In genomic region chr9:123070210-123070609, GRCh38 we compare ENCODE assay signal across 22 cellular contexts. TPM values are rescaled to one million over a fixed set of nuclear protein-coding genes. Genes with fewer than 3 reads are reported as not detected.
DNase-seq lines count a peak whose midpoint lies in the region; ATAC-seq and TF ChIP-seq lines count a peak whose summit lies in the region.
"Had no signal": no experiment of that assay in that cellular context is flagged by ENCODE, and none has a peak within 500 bp of the region (broad histone marks: within the 10 kb centered on the region; RNA-seq: fewer than 3 reads in every experiment).

No MANE protein-coding gene starts in this region.

- H4K20me1 ChIP-seq in IMR-90 (ENCODE audit: insufficient read depth, low read length) (peaks cover 4% of the 10 kb centered on the region; the same call in 1 of the 2 replicates), OCI-LY7 (ENCODE audit: insufficient read depth, low read length) (no peaks in the 10 kb centered on the region), GM23338 (replicated peaks; ENCODE audit: insufficient read depth) (no peaks in the 10 kb centered on the region; the same call in 1 of the 2 replicates)

- no peaks in the 10 kb centered on the region for H3F3A ChIP-seq in GM23338 (replicated peaks; ENCODE audit: low read depth)

- H3K4me3 ChIP-seq in IMR-90 (ENCODE audit: insufficient read depth, low read depth, low read length) (no peak overlapping the region), OCI-LY7 (ENCODE audit: low read depth, low read length, poor library complexity, severe bottlenecking) (no peak overlapping the region), GM23338 (no peak overlapping the region), BE2C (ENCODE audit: low read depth, low read length) (no peak overlapping the region)
- H3K4me3 ChIP-seq: PC-9 had no signal

- no peak for TF ChIP-seq CTCF in IMR-90 (conservative IDR thresholded peaks at IDR 0.05; ENCODE audit: low read depth, low read length)
- TF ChIP-seq CTCF in OCI-LY7 (conservative IDR thresholded peaks at IDR 0.05; ENCODE audit: low read length): no peak
- TF ChIP-seq CTCF in GM23338 (conservative IDR thresholded peaks at IDR 0.05; ENCODE audit: low read depth in 2 of 2): no peak
- no peak for TF ChIP-seq CTCF in BE2C (IDR thresholded peaks at IDR 0.05; ENCODE audit: low read depth, low read length)

- TF ChIP-seq POLR2A in IMR-90 (IDR thresholded peaks at IDR 0.05; ENCODE audit: low read depth, low read length): no peak

- ATAC-seq in IMR-90 (ENCODE audit: low read depth) (no peak), GM23338 (no peak)
- ATAC-seq in effector memory CD8-positive, alpha-beta T cell (replicated peaks): no peak
- ATAC-seq in stimulated activated naive CD8-positive, alpha-beta T cell treated with anti-CD3 and anti-CD28 coated beads, Interleukin-15, Interleukin-2, amounts not matched to agents 100 U/mL and 50 U/mL, for 24 hours: peak; percentile 81

- DNase-seq in activated naive CD4-positive, alpha-beta T cell treated with anti-CD3 and anti-CD28 coated beads for 36 hours: peak; percentile 11
- DNase-seq in activated naive CD4-positive, alpha-beta T cell treated with anti-CD3 and anti-CD28 coated beads, Interleukin-2, amount 10 ng/mL, durations not matched to agents 7 days and 5 days: no peak
- DNase-seq in IMR-90 (no peak), OCI-LY7 (ENCODE audit: low spot score) (no peak), GM23338 (ENCODE audit: low spot score) (no peak), BE2C (no peak)
- DNase-seq in effector memory CD8-positive, alpha-beta T cell: no peak
- no peak for DNase-seq in stimulated activated naive CD8-positive, alpha-beta T cell treated with anti-CD3 and anti-CD28 coated beads, Interleukin-15, Interleukin-2, amounts not matched to agents 100 U/mL and 50 U/mL, for 24 hours
- DNase-seq: C1 segment of cervical spinal cord; CD8-positive, alpha-beta memory T cell; DMS53; EL; H9; Karpas-422; NCI-H1048; NCI-H1436; NCI-H2029; NCI-H345; NCI-H524 treated with DMSO at 0.1 percent for 48 hours; PC-9; SIG-M5 had no signal

- intact Hi-C loops in activated naive CD4-positive, alpha-beta T cell treated with anti-CD3 and anti-CD28 coated beads for 36 hours (cut with micrococcal nuclease): no loop called here
- intact Hi-C loops in IMR-90 (cut with micrococcal nuclease) (no loop called here), OCI-LY7 (cut with micrococcal nuclease; ENCODE audit: unreplicated experiment) (no loop called here)

- peak overlapping the region; percentile 39; the same call in 1 of the 2 replicates for H4K5ac ChIP-seq in IMR-90 (ENCODE audit: low read depth, low read length)

- H3K4me2 ChIP-seq in IMR-90 (ENCODE audit: low read depth, low read length) (no peak overlapping the region), OCI-LY7 (ENCODE audit: low read length) (no peak overlapping the region), GM23338 (no peak overlapping the region)
- H3K4me2 ChIP-seq: PC-9 had no signal

- POLR2A ChIA-PET in IMR-90 (lab: Charles Lee; ENCODE audit: unreplicated experiment): no interaction called here
- POLR2A ChIA-PET in OCI-LY7 (lab: Charles Lee): no interaction called here

- H3K27me3 ChIP-seq in IMR-90 (ENCODE audit: control insufficient read depth, insufficient read depth, low read length) (no peaks in the 10 kb centered on the region), GM23338 (ENCODE audit: insufficient read depth) (no peaks in the 10 kb centered on the region), BE2C (no peaks in the 10 kb centered on the region)

- CTCF ChIA-PET in activated naive CD4-positive, alpha-beta T cell treated with anti-CD3 and anti-CD28 coated beads for 36 hours (lab: Charles Lee): no interaction called here
- CTCF ChIA-PET in activated naive CD4-positive, alpha-beta T cell treated with anti-CD3 and anti-CD28 coated beads, Interleukin-2, amount 10 ng/mL, durations not matched to agents 7 days and 5 days (lab: Charles Lee): interaction anchor here (1.0 kb wide), 1 partner anchor 23 kb away, joined by 3 read pairs; no protein-coding TSS in a partner anchor
- CTCF ChIA-PET in IMR-90 (lab: Yijun Ruan, JAX) (no interaction called here), OCI-LY7 (lab: Charles Lee; ENCODE audit: unreplicated experiment) (no interaction called here)

- H3K79me1 ChIP-seq in IMR-90 (ENCODE audit: low read depth in 1 of 2, low read length in 2 of 2): peaks cover 0 to 21% of the 10 kb centered on the region in 2 experiments; a peak in 2 of 4 replicates

- H3K4me1 ChIP-seq in IMR-90 (ENCODE audit: control insufficient read depth, insufficient read depth, low read length): peaks cover 12% of the 10 kb centered on the region
- peaks cover 11% of the 10 kb centered on the region for H3K4me1 ChIP-seq in OCI-LY7 (ENCODE audit: insufficient read depth, low read length, poor library complexity, severe bottlenecking)
- peaks cover 41% of the 10 kb centered on the region for H3K4me1 ChIP-seq in GM23338 (ENCODE audit: insufficient read depth)
- no peaks in the 10 kb centered on the region for H3K4me1 ChIP-seq in BE2C

- TF ChIP-seq RAD21 in IMR-90 (IDR thresholded peaks at IDR 0.05; ENCODE audit: low read length): no peak

- H2BK20ac ChIP-seq in IMR-90 (ENCODE audit: low read depth, low read length): peak overlapping the region; percentile 50

- H2AFZ ChIP-seq in IMR-90 (replicated peaks; ENCODE audit: low read length, poor library complexity) (no peak overlapping the region), OCI-LY7 (ENCODE audit: low read length) (no peak overlapping the region), GM23338 (no peak overlapping the region)
- H2AFZ ChIP-seq: PC-9 had no signal

- H3K23ac ChIP-seq in IMR-90 (ENCODE audit: low read depth, low read length): peak overlapping the region; percentile 8; the same call in 1 of the 2 replicates

- H2AK9ac ChIP-seq in IMR-90 (replicated peaks; ENCODE audit: low read depth, low read length, poor library complexity): no peak overlapping the region

- peak overlapping the region; percentile 43 to 55; a peak in 2 of 4 replicates for H4K8ac ChIP-seq in IMR-90 (ENCODE audit: low read depth in 2 of 2, low read length in 2 of 2)

- no peaks in the 10 kb centered on the region for H3K27me3 Mint-ChIP-seq in activated naive CD4-positive, alpha-beta T cell treated with anti-CD3 and anti-CD28 coated beads for 36 hours (ENCODE audit: low read depth)
- H3K27me3 Mint-ChIP-seq in activated naive CD4-positive, alpha-beta T cell treated with anti-CD3 and anti-CD28 coated beads, Interleukin-2, amount 10 ng/mL, durations not matched to agents 7 days and 5 days: no peaks in the 10 kb centered on the region
- no peaks in the 10 kb centered on the region for H3K27me3 Mint-ChIP-seq in effector memory CD8-positive, alpha-beta T cell
- H3K27me3 Mint-ChIP-seq in GM23338 (ENCODE audit: insufficient read depth, low read depth, poor library complexity): no peaks in the 10 kb centered on the region
- H3K27me3 Mint-ChIP-seq: CD8-positive, alpha-beta memory T cell had no signal

- H3K36me3 Mint-ChIP-seq in activated naive CD4-positive, alpha-beta T cell treated with anti-CD3 and anti-CD28 coated beads for 36 hours (ENCODE audit: low read depth): peaks cover 15% of the 10 kb centered on the region
- peaks cover 21% of the 10 kb centered on the region for H3K36me3 Mint-ChIP-seq in activated naive CD4-positive, alpha-beta T cell treated with anti-CD3 and anti-CD28 coated beads, Interleukin-2, amount 10 ng/mL, durations not matched to agents 7 days and 5 days
- peaks cover 39% of the 10 kb centered on the region for H3K36me3 Mint-ChIP-seq in effector memory CD8-positive, alpha-beta T cell (ENCODE audit: insufficient read depth)
- peaks cover 38% of the 10 kb centered on the region for H3K36me3 Mint-ChIP-seq in GM23338 (ENCODE audit: low read depth)

- H3K9me3 ChIP-seq in IMR-90 (ENCODE audit: control insufficient read depth, insufficient read depth, low read length) (no peaks in the 10 kb centered on the region), OCI-LY7 (ENCODE audit: low read length) (no peaks in the 10 kb centered on the region), BE2C (no peaks in the 10 kb centered on the region)

- H3K14ac ChIP-seq in IMR-90 (replicated peaks; ENCODE audit: low read depth, low read length): peak overlapping the region; percentile 3; the same call in 1 of the 2 replicates

- peak overlapping the region; percentile 27; the same call in 1 of the 2 replicates for H2AK5ac ChIP-seq in IMR-90 (ENCODE audit: low read depth, low read length)

- H3K56ac ChIP-seq in IMR-90 (ENCODE audit: extremely low read depth, insufficient read depth, low read length): no peak overlapping the region

- H3K36me3 ChIP-seq in IMR-90 (ENCODE audit: control insufficient read depth, insufficient read depth, low read length) (peaks cover 19% of the 10 kb centered on the region), OCI-LY7 (ENCODE audit: insufficient read depth, low read length) (peaks cover 72% of the 10 kb centered on the region), GM23338 (ENCODE audit: insufficient read depth) (peaks cover 19% of the 10 kb centered on the region), BE2C (peaks cover 32% of the 10 kb centered on the region)

- H3K4me3 Mint-ChIP-seq in activated naive CD4-positive, alpha-beta T cell treated with anti-CD3 and anti-CD28 coated beads for 36 hours: no peak overlapping the region
- H3K4me3 Mint-ChIP-seq in activated naive CD4-positive, alpha-beta T cell treated with anti-CD3 and anti-CD28 coated beads, Interleukin-2, amount 10 ng/mL, durations not matched to agents 7 days and 5 days: no peak overlapping the region
- H3K4me3 Mint-ChIP-seq in effector memory CD8-positive, alpha-beta T cell: no peak overlapping the region
- no peak overlapping the region for H3K4me3 Mint-ChIP-seq in GM23338
- H3K4me3 Mint-ChIP-seq: CD8-positive, alpha-beta memory T cell; H9 had no signal

- H3K9ac ChIP-seq in IMR-90 (ENCODE audit: low read depth, low read length): no peak overlapping the region

- no peak overlapping the region for H3K27ac Mint-ChIP-seq in activated naive CD4-positive, alpha-beta T cell treated with anti-CD3 and anti-CD28 coated beads for 36 hours
- no peak overlapping the region for H3K27ac Mint-ChIP-seq in activated naive CD4-positive, alpha-beta T cell treated with anti-CD3 and anti-CD28 coated beads, Interleukin-2, amount 10 ng/mL, durations not matched to agents 7 days and 5 days
- peak overlapping the region; percentile 14 to 69 for H3K27ac Mint-ChIP-seq in effector memory CD8-positive, alpha-beta T cell
- no peak overlapping the region for H3K27ac Mint-ChIP-seq in GM23338

- H3K9me2 ChIP-seq in OCI-LY7 (ENCODE audit: insufficient read depth, low read length) (no peaks in the 10 kb centered on the region), GM23338 (ENCODE audit: insufficient read depth) (no peaks in the 10 kb centered on the region)

- peak overlapping the region; percentile 30; the same call in 1 of the 3 replicates for H2BK15ac ChIP-seq in IMR-90 (ENCODE audit: low read depth, low read length)

- H3K9me1 ChIP-seq in IMR-90 (ENCODE audit: insufficient read depth, low read length): peaks cover 11% of the 10 kb centered on the region

- peak overlapping the region; percentile 81 for H2BK120ac ChIP-seq in IMR-90 (ENCODE audit: low read depth, low read length)

- H3K9me3 Mint-ChIP-seq in activated naive CD4-positive, alpha-beta T cell treated with anti-CD3 and anti-CD28 coated beads for 36 hours: no peaks in the 10 kb centered on the region
- no peaks in the 10 kb centered on the region for H3K9me3 Mint-ChIP-seq in activated naive CD4-positive, alpha-beta T cell treated with anti-CD3 and anti-CD28 coated beads, Interleukin-2, amount 10 ng/mL, durations not matched to agents 7 days and 5 days
- no peaks in the 10 kb centered on the region for H3K9me3 Mint-ChIP-seq in effector memory CD8-positive, alpha-beta T cell
- no peaks in the 10 kb centered on the region for H3K9me3 Mint-ChIP-seq in GM23338
- H3K9me3 Mint-ChIP-seq: CD8-positive, alpha-beta memory T cell; H9 had no signal

- H3K27ac ChIP-seq in IMR-90 (ENCODE audit: insufficient read depth, low read length): peak overlapping the region; percentile 93; the same call in 1 of the 2 replicates
- no peak overlapping the region for H3K27ac ChIP-seq in OCI-LY7 (ENCODE audit: low read depth, low read length, poor library complexity, severe bottlenecking)
- no peak overlapping the region for H3K27ac ChIP-seq in GM23338 (ENCODE audit: low read depth)
- H3K27ac ChIP-seq: HL-60, PC-9 had no signal

- dilution Hi-C loops in IMR-90 (cut with HindIII; ENCODE audit: low sequenced_read_pairs, unreplicated experiment): no loop called here

- H2BK5ac ChIP-seq in IMR-90 (ENCODE audit: low read depth, low read length, poor library complexity, severe bottlenecking): no peak overlapping the region

- BruUV-seq in IMR-90 (replicated peaks; lab: Mats Ljungman, UMichigan): no TSS peak
- BruUV-seq in OCI-LY7 (replicated peaks; lab: Mats Ljungman, UMichigan): no TSS peak

- H4K91ac ChIP-seq in IMR-90 (ENCODE audit: insufficient read depth, low read depth, low read length): peak overlapping the region; percentile 85; the same call in 1 of the 2 replicates

- H3K4me1 Mint-ChIP-seq in activated naive CD4-positive, alpha-beta T cell treated with anti-CD3 and anti-CD28 coated beads for 36 hours (ENCODE audit: low read depth): peaks cover 4% of the 10 kb centered on the region
- H3K4me1 Mint-ChIP-seq in activated naive CD4-positive, alpha-beta T cell treated with anti-CD3 and anti-CD28 coated beads, Interleukin-2, amount 10 ng/mL, durations not matched to agents 7 days and 5 days: no peaks in the 10 kb centered on the region
- peaks cover 0 to 5% of the 10 kb centered on the region in 2 donors for H3K4me1 Mint-ChIP-seq in effector memory CD8-positive, alpha-beta T cell (ENCODE audit: low read depth in 2 of 2)
- peaks cover 43% of the 10 kb centered on the region for H3K4me1 Mint-ChIP-seq in GM23338

- H3K79me2 ChIP-seq in OCI-LY7 (ENCODE audit: insufficient read depth, low read depth, low read length) (no peaks in the 10 kb centered on the region), GM23338 (replicated peaks; ENCODE audit: insufficient read depth) (no peaks in the 10 kb centered on the region)

- in situ Hi-C loops in IMR-90 (cut with MboI; ENCODE audit: low sequenced_read_pairs): no loop called here

- peak overlapping the region; percentile 52; the same call in 1 of the 2 replicates for H3K18ac ChIP-seq in IMR-90 (ENCODE audit: low read depth, low read length)

- H3K4ac ChIP-seq in IMR-90 (ENCODE audit: low read depth, low read length): peak overlapping the region; percentile 42

RNA-seq across cellular contexts. Expression of gene GPR21, which starts 36.7 kb away (rescaled TPM):
- total RNA-seq in activated naive CD4-positive, alpha-beta T cell treated with anti-CD3 and anti-CD28 coated beads for 36 hours: under 1 TPM; 0.32 to 0.50 TPM
- 0.28 and 0.90 TPM in 2 replicates for total RNA-seq in IMR-90 (2012; rRNA removed)
- not detected in 2 replicates for polyA plus RNA-seq in IMR-90 (2012; rRNA removed)
- polyA plus RNA-seq in IMR-90 (2012; cell fraction: cytosol; rRNA removed): 0.11 TPM in 1 of 2 replicates, not detected in the other
- 0.22 and 0.58 TPM in 2 replicates for polyA plus RNA-seq in IMR-90 (2012; cell fraction: nucleus; rRNA removed; ENCODE audit: low replicate concordance)
- 0.25 and 1.2 TPM in 2 replicates for total RNA-seq in OCI-LY7 (2014; rRNA removed; shearing (Covaris generic))
- total RNA-seq in OCI-LY7 (2022): 4.1 TPM in 1 of 2 replicates, not detected in the other
- 0.90 and 1.9 TPM in 2 replicates for total RNA-seq in GM23338 (2014; rRNA removed; shearing (Covaris generic))
- 0.24 TPM in 1 of 2 replicates, not detected in the other for polyA plus RNA-seq in GM23338 (2016; fragmentation: Nextera tagmentation; extraction: Ambion mirVana)
- polyA plus RNA-seq in BE2C (2012; ENCODE audit: insufficient read depth, insufficient read length, low read depth): not detected
- polyA plus RNA-seq: CD8-positive, alpha-beta memory T cell had no signal

Comparison
In these comparisons a context has a peak if more than half of its experiments do, and no peak if none do; other contexts are left out.
1. H3K27ac Mint-ChIP-seq: peak in effector memory CD8-positive, alpha-beta T cell (2 of 2); none in activated naive CD4-positive, alpha-beta T cell treated with anti-CD3 and anti-CD28 coated beads for 36 hours (single experiment), activated naive CD4-positive, alpha-beta T cell treated with anti-CD3 and anti-CD28 coated beads, Interleukin-2, amount 10 ng/mL, durations not matched to agents 7 days and 5 days (single experiment) and GM23338 (single experiment).